ENCODE assay signal across 10 cellular contexts in genomic region chr10:25175527-25176420, GRCh38. TPM values are rescaled to one million over a fixed set of nuclear protein-coding genes. Genes with fewer than 3 reads are reported as not detected.
DNase-seq lines count a peak whose midpoint lies in the region; ATAC-seq and TF ChIP-seq lines count a peak whose summit lies in the region.
"Had no signal": no experiment of that assay in that cellular context is flagged by ENCODE, and none has a peak within 500 bp of the region (broad histone marks: within the 10 kb centered on the region; RNA-seq: fewer than 3 reads in every experiment).

No MANE protein-coding gene starts in this region.

- peaks cover 51% of the 10 kb centered on the region for H3K27me3 Mint-ChIP-seq in activated T-cell treated with anti-CD3 and anti-CD28 coated beads, Interleukin-2, amount 50 U/mL, for 4 hours (ENCODE audit: low read depth)
- H3K27me3 Mint-ChIP-seq in activated T-cell treated with anti-CD3 and anti-CD28 coated beads, Interleukin-2, amount 50 U/mL, for 24 hours, result peaks cover 74% of the 10 kb centered on the region

- H3K36me3 ChIP-seq in adipocyte (ENCODE audit: control insufficient read depth, insufficient read depth, low read length, severe bottlenecking) (no peaks in the 10 kb centered on the region), transverse colon (no peaks in the 10 kb centered on the region), A673 (ENCODE audit: insufficient read depth, low read length, poor library complexity, severe bottlenecking) (no peaks in the 10 kb centered on the region)

- peaks cover 12% of the 10 kb centered on the region for H3K4me1 Mint-ChIP-seq in activated T-cell treated with anti-CD3 and anti-CD28 coated beads, Interleukin-2, amount 50 U/mL, for 4 hours (ENCODE audit: low read depth)
- peaks cover 18% of the 10 kb centered on the region for H3K4me1 Mint-ChIP-seq in activated T-cell treated with anti-CD3 and anti-CD28 coated beads, Interleukin-2, amount 50 U/mL, for 24 hours (ENCODE audit: low read depth)

- no peak for TF ChIP-seq EP300 in transverse colon (IDR thresholded peaks at IDR 0.05; ENCODE audit: low read depth)

- intact Hi-C loops in transverse colon (cut with DNase I; ENCODE audit: low total_unique reads), result no loop called here
- intact Hi-C loops in A673 (cut with micrococcal nuclease; ENCODE audit: unreplicated experiment), result no loop called here

- H3K4me3 ChIP-seq in adipocyte (ENCODE audit: low read length) (peak overlapping the region; percentile 85), transverse colon (peak overlapping the region in 2 of 4 donors; percentile 39 to 57), A673 (ENCODE audit: low read depth, low read length, poor library complexity, severe bottlenecking) (no peak overlapping the region)

- H3K9ac ChIP-seq in adipocyte (ENCODE audit: low read length), result no peak overlapping the region

- H3K9me3 Mint-ChIP-seq in activated T-cell treated with anti-CD3 and anti-CD28 coated beads, Interleukin-2, amount 50 U/mL, for 4 hours, result peaks cover 4% of the 10 kb centered on the region
- peaks cover 4% of the 10 kb centered on the region for H3K9me3 Mint-ChIP-seq in activated T-cell treated with anti-CD3 and anti-CD28 coated beads, Interleukin-2, amount 50 U/mL, for 24 hours

- ATAC-seq in activated T-cell treated with anti-CD3 and anti-CD28 coated beads, Interleukin-2, amount 50 U/mL, for 4 hours, result no peak
- ATAC-seq: CD8-positive, alpha-beta T cell had no signal

- H3K4me1 ChIP-seq in adipocyte (ENCODE audit: control insufficient read depth, insufficient read depth, low read length) (peaks cover 6% of the 10 kb centered on the region), transverse colon (peaks cover 8 to 22% (median 16%) of the 10 kb centered on the region in 4 donors), A673 (ENCODE audit: insufficient read depth, low read length, poor library complexity, severe bottlenecking) (peaks cover 13% of the 10 kb centered on the region)

- WGBS in transverse colon (ENCODE audit: low coverage in 1 of 2), 2 donors, result 12% methylated on average over 46 of the region's 66 CpGs; no CpG with 5 or more reads in 1 of the 2 donors

- H3K4me3 Mint-ChIP-seq in activated T-cell treated with anti-CD3 and anti-CD28 coated beads, Interleukin-2, amount 50 U/mL, for 4 hours, result peak overlapping the region; percentile 3
- no peak overlapping the region for H3K4me3 Mint-ChIP-seq in activated T-cell treated with anti-CD3 and anti-CD28 coated beads, Interleukin-2, amount 50 U/mL, for 24 hours

- in situ Hi-C loops in transverse colon (cut with MboI; ENCODE audit: low pct_ligation_motif_present in 1 of 4, low pct_unique_long_range_greater_than_20kb in 1 of 4, low sequenced_read_pairs in 3 of 4), result no loop called here

- peaks cover 57% of the 10 kb centered on the region for H3K27me3 ChIP-seq in adipocyte (replicated peaks; ENCODE audit: control insufficient read depth, insufficient read depth, low read length)
- peaks cover 59% of the 10 kb centered on the region for H3K27me3 ChIP-seq in transverse colon
- H3K27me3 ChIP-seq in A673 (replicated peaks; ENCODE audit: insufficient read depth, low read depth, low read length, poor library complexity), result peaks cover 90% of the 10 kb centered on the region

- DNase-seq in activated T-cell treated with anti-CD3 and anti-CD28 coated beads, Interleukin-2, amount 50 U/mL, for 4 hours, result no peak
- DNase-seq in activated T-cell treated with anti-CD3 and anti-CD28 coated beads, Interleukin-2, amount 50 U/mL, for 24 hours, result no peak
- DNase-seq in adipocyte (ENCODE audit: low read depth), result no peak
- DNase-seq in islet precursor cell, result peak; percentile 83
- peak; percentile 10 for DNase-seq in transverse colon
- DNase-seq in HuH-7.5 (ENCODE audit: low spot score), result no peak
- DNase-seq in A673 (ENCODE audit: low spot score), result no peak
- DNase-seq in COLO829 (ENCODE audit: low spot score), result no peak

- no peaks in the 10 kb centered on the region for H3K36me3 Mint-ChIP-seq in activated T-cell treated with anti-CD3 and anti-CD28 coated beads, Interleukin-2, amount 50 U/mL, for 4 hours (ENCODE audit: insufficient read depth)
- H3K36me3 Mint-ChIP-seq in activated T-cell treated with anti-CD3 and anti-CD28 coated beads, Interleukin-2, amount 50 U/mL, for 24 hours (ENCODE audit: low read depth), result no peaks in the 10 kb centered on the region

- CTCF ChIA-PET in A673 (lab: Charles Lee), result no interaction called here

- no peak overlapping the region for H3K27ac Mint-ChIP-seq in activated T-cell treated with anti-CD3 and anti-CD28 coated beads, Interleukin-2, amount 50 U/mL, for 24 hours
- H3K27ac Mint-ChIP-seq: CD8-positive, alpha-beta T cell had no signal

- no peak for TF ChIP-seq CTCF in transverse colon (IDR thresholded peaks at IDR 0.05)
- TF ChIP-seq CTCF in A673 (conservative IDR thresholded peaks at IDR 0.05; ENCODE audit: low read depth, low read length), result no peak

- no TSS peak for BruUV-seq in A673 (replicated peaks; lab: Mats Ljungman, UMichigan)

- H3K27ac ChIP-seq in transverse colon, result no peak overlapping the region
- no peak overlapping the region for H3K27ac ChIP-seq in A673 (ENCODE audit: low read depth, low read length, poor library complexity, severe bottlenecking)

- TF ChIP-seq POLR2A in transverse colon (IDR thresholded peaks at IDR 0.05), result no peak

- POLR2A ChIA-PET in A673 (lab: Charles Lee; ENCODE audit: low non-redundant PET), result no interaction called here

- no peaks in the 10 kb centered on the region for H3K9me3 ChIP-seq in adipocyte (ENCODE audit: control insufficient read depth, low read length)
- H3K9me3 ChIP-seq in transverse colon, result no peaks in the 10 kb centered on the region
- no peaks in the 10 kb centered on the region for H3K9me3 ChIP-seq in A673 (ENCODE audit: low read depth, low read length, poor library complexity, severe bottlenecking)

RNA-seq across cellular contexts. Expression of gene GPR158, which starts 1.0 kb away (rescaled TPM):
- not detected for total RNA-seq in activated T-cell treated with anti-CD3 and anti-CD28 coated beads, Interleukin-2, amount 50 U/mL, for 4 hours
- under 1 TPM in 2 of 4 donors, not detected in 2; 0.16 to 0.27 TPM for total RNA-seq in transverse colon
- not detected in 2 replicates for total RNA-seq in A673 (2021)
- total RNA-seq: CD8-positive, alpha-beta T cell; renal cortical epithelial cell had no signal

Comparison
In these comparisons a context has a peak if more than half of its experiments do, and no peak if none do; other contexts are left out.
1. DNase-seq: peak in islet precursor cell (single experiment) and transverse colon (single experiment); none in activated T-cell treated with anti-CD3 and anti-CD28 coated beads, Interleukin-2, amount 50 U/mL, for 4 hours (single experiment), activated T-cell treated with anti-CD3 and anti-CD28 coated beads, Interleukin-2, amount 50 U/mL, for 24 hours (single experiment), adipocyte (single experiment), HuH-7.5 (single experiment), A673 (single experiment) and COLO829 (single experiment).